28 cellular contexts compared by ENCODE assay signal in genomic region chr12:104700324-104700723, GRCh38.
"Had no signal": no experiment of that assay in that cellular context is flagged by ENCODE, and none has a peak within 500 bp of the region (broad histone marks: within the 10 kb centered on the region; RNA-seq: fewer than 3 reads in every experiment).

No MANE protein-coding gene starts in this region.

- FAIRE-seq: bronchial epithelial cell had no signal

- ATAC-seq: PC-3 had no signal

- H3K27me3 ChIP-seq: Peyer's patch, SJSA1 had no signal

- H3K4me3 Mint-ChIP-seq: activated CD8-positive, alpha-beta T cell treated with anti-CD3 and anti-CD28 coated beads for 36 hours; brain had no signal

- H3K9me3 ChIP-seq: Peyer's patch, SJSA1 had no signal

- H3K4me3 ChIP-seq: Peyer's patch, SJSA1 had no signal

- H3K27ac ChIP-seq: Peyer's patch, SJSA1, WERI-Rb-1 had no signal

- H3K36me3 ChIP-seq: Peyer's patch, SJSA1, WERI-Rb-1 had no signal

- DNase-seq: activated CD4-positive, alpha-beta T cell treated with anti-CD3 and anti-CD28 coated beads for 1 hour; activated CD4-positive, alpha-beta T cell treated with anti-CD3 and anti-CD28 coated beads, Interleukin-2, amount 50 U/mL, for 4 hours; activated CD4-positive, CD25-positive, alpha-beta regulatory T cell; activated gamma-delta T cell; activated T-cell treated with anti-CD3 and anti-CD28 coated beads, Interleukin-2, amount 50 U/mL, for 1 hour; anterior cingulate cortex; caudate nucleus; cerebellar nuclear complex; KG1; MM.1S; MV-4-11; NCI-H1092; NCI-H1436 treated with DMSO at 0.1 percent for 48 hours; NCI-H1694 treated with DMSO at 0.1 percent for 48 hours; NCI-H2029; NCI-H345; NCI-H524 treated with DMSO at 0.1 percent for 48 hours; PC-3; Peyer's patch; RPMI8226; SHP77 treated with DMSO at 0.1 percent for 48 hours; SW 1271; T1000; WERI-Rb-1 had no signal

- H3K27me3 Mint-ChIP-seq: activated CD8-positive, alpha-beta T cell treated with anti-CD3 and anti-CD28 coated beads for 36 hours; brain had no signal
